18 cellular contexts compared by ENCODE assay signal in genomic region chr7:91043181-91043580, GRCh38.
"Had no signal": no experiment of that assay in that cellular context is flagged by ENCODE, and none has a peak within 500 bp of the region (broad histone marks: within the 10 kb centered on the region; RNA-seq: fewer than 3 reads in every experiment).

No MANE protein-coding gene starts in this region.

- H3K36me3 ChIP-seq: heart left ventricle, neutrophil, tibial nerve, uterus had no signal

- H3K4me3 ChIP-seq: heart left ventricle, tibial nerve, uterus had no signal

- H3K27ac ChIP-seq: heart left ventricle, neutrophil, parathyroid adenoma, tibial nerve, uterus had no signal

- FAIRE-seq: frontal cortex had no signal

- DNase-seq: activated CD4-positive, alpha-beta memory T cell treated with anti-CD3 and anti-CD28 coated beads for 36 hours; activated CD4-positive, alpha-beta T cell treated with anti-CD3 and anti-CD28 coated beads for 36 hours; activated T-cell treated with anti-CD3 and anti-CD28 coated beads for 4 hours; effector memory CD8-positive, alpha-beta T cell; erythroblast; heart left ventricle; kidney glomerular epithelial cell; mesendoderm; naive thymus-derived CD4-positive, alpha-beta T cell; stimulated activated CD4-positive, alpha-beta T cell treated with anti-CD3 and anti-CD28 coated beads, Interleukin-12 subunit alpha, Interleukin-12 subunit beta, amount 100 ng/mL, for 4 hours; stimulated activated CD4-positive, alpha-beta T cell treated with anti-CD3 and anti-CD28 coated beads, Interleukin-1b, Interleukin-23, amount 100 ng/mL, for 48 hours; stimulated activated CD8-positive, alpha-beta memory T cell treated with anti-CD3 and anti-CD28 coated beads, Interleukin-4, amount 100 ng/mL, for 48 hours; stimulated activated naive CD4-positive, alpha-beta T cell; uterus had no signal

- H3K27me3 ChIP-seq: heart left ventricle, neutrophil, tibial nerve, uterus had no signal
